Comparison of ENCODE assay signal across 17 cellular contexts in the genomic region with DNA sequence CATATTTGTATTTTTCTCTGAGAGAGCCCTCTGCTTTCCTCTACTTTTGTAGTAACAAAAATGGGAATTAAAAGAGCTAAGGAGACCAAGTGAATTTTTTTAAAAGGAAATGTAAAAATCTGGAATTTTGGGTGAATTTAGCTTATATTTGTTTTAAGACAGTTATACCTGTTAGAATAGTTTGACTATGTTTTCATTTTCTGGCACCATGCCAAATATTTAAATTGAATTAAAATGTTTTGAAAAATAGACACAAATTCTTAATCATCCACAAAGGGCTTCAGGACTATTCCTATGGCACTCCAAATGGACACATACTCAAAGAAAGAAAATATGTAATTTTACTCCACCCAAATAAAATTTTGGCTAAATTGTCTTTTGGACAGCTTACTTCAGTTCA.
DNase-seq lines count a peak whose midpoint lies in the region; ATAC-seq, FAIRE-seq and TF ChIP-seq lines count a peak whose summit lies in the region.
"Had no signal": no experiment of that assay in that cellular context is flagged by ENCODE, and none has a peak within 500 bp of the region (broad histone marks: within the 10 kb centered on the region; RNA-seq: fewer than 3 reads in every experiment).

No MANE protein-coding gene starts in this region.

- H3K4me3 Mint-ChIP-seq in CD8-positive, alpha-beta memory T cell: no peak overlapping the region
- H3K4me3 Mint-ChIP-seq: CD4-positive, alpha-beta memory T cell had no signal

- no peak for TF ChIP-seq RAD21 in Ishikawa (IDR thresholded peaks at IDR 0.05; ENCODE audit: low read depth)
- no peak for TF ChIP-seq RAD21 in GM12878 (IDR thresholded peaks at IDR 0.05; ENCODE audit: insufficient read depth, low read depth, low read length)

- in situ Hi-C loops in GM12878 (cut with MboI): no loop called here

- H3K27me3 Mint-ChIP-seq in CD8-positive, alpha-beta memory T cell: peaks cover 0 to 2% of the 10 kb centered on the region in 2 donors

- no peak overlapping the region for H3K9ac ChIP-seq in GM12878 (ENCODE audit: control insufficient read depth, insufficient read depth, low read length)
- H3K9ac ChIP-seq: GM23248 had no signal

- H3K9me3 ChIP-seq in HEK293 (ENCODE audit: control insufficient read depth, insufficient read depth, low read depth, low read length): no peaks in the 10 kb centered on the region; the same call in 1 of the 2 replicates
- no peaks in the 10 kb centered on the region for H3K9me3 ChIP-seq in GM12878 (replicated peaks; ENCODE audit: control insufficient read depth, insufficient read depth, low read length)
- H3K9me3 ChIP-seq in pancreas: no peaks in the 10 kb centered on the region
- H3K9me3 ChIP-seq in CD8-positive, alpha-beta memory T cell (ENCODE audit: low read length): no peaks in the 10 kb centered on the region
- H3K9me3 ChIP-seq: Caco-2 had no signal

- H3K36me3 ChIP-seq in HEK293 (ENCODE audit: control insufficient read depth in 2 of 2, insufficient read depth in 1 of 2, low read length in 2 of 2): no peaks in the 10 kb centered on the region
- no peaks in the 10 kb centered on the region for H3K36me3 ChIP-seq in GM12878 (ENCODE audit: control insufficient read depth in 2 of 2, insufficient read depth in 2 of 2, low read length in 1 of 2)
- H3K36me3 ChIP-seq in pancreas: no peaks in the 10 kb centered on the region
- H3K36me3 ChIP-seq in CD8-positive, alpha-beta memory T cell (ENCODE audit: insufficient read depth, low read length): no peaks in the 10 kb centered on the region

- intact Hi-C loops in GM12878 (cut with micrococcal nuclease; ENCODE audit: unreplicated experiment) (no loop called here), pancreas (cut with DNase I) (no loop called here)

- H3K27ac ChIP-seq in HEK293 (ENCODE audit: extremely low read depth, low read depth, low read length): no peak overlapping the region
- H3K27ac ChIP-seq in GM12878 (ENCODE audit: control insufficient read depth, insufficient read depth): no peak overlapping the region
- H3K27ac ChIP-seq in pancreas: no peak overlapping the region
- H3K27ac ChIP-seq in CD8-positive, alpha-beta memory T cell (ENCODE audit: low read depth, low read length): no peak overlapping the region
- H3K27ac ChIP-seq: GM23248 had no signal

- ATAC-seq in GM12878 (no peak), pancreas (no peak)

- BruUV-seq in GM12878 (replicated peaks; lab: Mats Ljungman, UMichigan): no TSS peak

- no peak overlapping the region for H3K4me2 ChIP-seq in GM12878 (ENCODE audit: control insufficient read depth, insufficient read depth)

- H3K4me3 ChIP-seq in HEK293 (ENCODE audit: low read depth, low read length) (no peak overlapping the region), GM12878 (no peak overlapping the region), pancreas (no peak overlapping the region)
- no peak overlapping the region for H3K4me3 ChIP-seq in CD8-positive, alpha-beta memory T cell (ENCODE audit: low read length)
- H3K4me3 ChIP-seq: GM23248 had no signal

- no peak overlapping the region for H3K27ac Mint-ChIP-seq in CD8-positive, alpha-beta memory T cell
- H3K27ac Mint-ChIP-seq: CD4-positive, alpha-beta memory T cell had no signal

- TF ChIP-seq CTCF in HEK293 (tag by site-specific recombination; IDR thresholded peaks at IDR 0.05) (no peak), GM12878 (IDR thresholded peaks at IDR 0.05 in 2 of 3, conservative IDR thresholded peaks at IDR 0.05 in 1 of 3; ENCODE audit: control insufficient read depth in 2 of 3, extremely low read depth in 1 of 3, insufficient read depth in 1 of 3, low read depth in 3 of 3, low read length in 3 of 3) (no peak), pancreas (IDR thresholded peaks at IDR 0.05) (no peak)

- H3K27me3 ChIP-seq in GM12878 (replicated peaks in 1 of 2; ENCODE audit: control insufficient read depth in 2 of 2, insufficient read depth in 2 of 2, low read length in 1 of 2) (no peaks in the 10 kb centered on the region), pancreas (no peaks in the 10 kb centered on the region)
- no peaks in the 10 kb centered on the region for H3K27me3 ChIP-seq in CD8-positive, alpha-beta memory T cell (ENCODE audit: insufficient read depth, low read length, poor library complexity, severe bottlenecking)

- no peaks in the 10 kb centered on the region for H3K9me3 Mint-ChIP-seq in CD8-positive, alpha-beta memory T cell
- H3K9me3 Mint-ChIP-seq: CD4-positive, alpha-beta memory T cell had no signal

- TF ChIP-seq EP300 in Ishikawa (IDR thresholded peaks at IDR 0.05; ENCODE audit: borderline replicate concordance) (no peak), GM12878 (IDR thresholded peaks at IDR 0.05; ENCODE audit: borderline replicate concordance in 1 of 2, control insufficient read depth in 1 of 2, low read depth in 2 of 2, low read length in 2 of 2) (no peak)

- H3K4me1 ChIP-seq in HEK293 (ENCODE audit: control insufficient read depth, insufficient read depth, low read length): no peaks in the 10 kb centered on the region
- H3K4me1 ChIP-seq in GM12878 (ENCODE audit: control insufficient read depth, insufficient read depth, low read length): no peaks in the 10 kb centered on the region
- H3K4me1 ChIP-seq in pancreas: no peaks in the 10 kb centered on the region
- H3K4me1 ChIP-seq in CD8-positive, alpha-beta memory T cell (ENCODE audit: insufficient read depth, low read length): no peaks in the 10 kb centered on the region
- H3K4me1 ChIP-seq: Caco-2 had no signal

- H4K20me1 ChIP-seq in GM12878 (ENCODE audit: control insufficient read depth, insufficient read depth): no peaks in the 10 kb centered on the region

- H2AFZ ChIP-seq in GM12878 (ENCODE audit: control insufficient read depth, low read depth, low read length): no peak overlapping the region
- H2AFZ ChIP-seq: GM23248 had no signal

- no peak for DNase-seq in GM12878 (ENCODE audit: low read depth, low spot score)
- DNase-seq in pancreas: no peak
- DNase-seq in NCI-H1048 (lab: John Stamatoyannopoulos, UW): no peak
- no peak for DNase-seq in CD8-positive, alpha-beta memory T cell
- DNase-seq: C1 segment of cervical spinal cord; Caco-2; CD4-positive, alpha-beta memory T cell; DMS153; DND-41; GM23248; H7; HCEC 1CT had no signal

- POLR2A ChIA-PET in HEK293 (lab: Yijun Ruan, JAX) (no interaction called here), GM12878 (lab: Charles Lee) (no interaction called here)
- POLR2A ChIA-PET in CD8-positive, alpha-beta memory T cell (lab: Charles Lee): no interaction called here

- no peak for TF ChIP-seq POLR2A in GM12878 (IDR thresholded peaks at IDR 0.05; ENCODE audit: low read depth, low read length)

- no peaks in the 10 kb centered on the region for H3K36me3 Mint-ChIP-seq in CD8-positive, alpha-beta memory T cell
- H3K36me3 Mint-ChIP-seq: CD4-positive, alpha-beta memory T cell had no signal

- RAD21 ChIA-PET in GM12878 (lab: Charles Lee; ENCODE audit: unreplicated experiment): no interaction called here

- SMC1A ChIA-PET in GM12878 (lab: Charles Lee; ENCODE audit: uncharacterized antibody, unreplicated experiment): no interaction called here

- FAIRE-seq in GM12878 (lab: Jason Lieb, UNC) (no peak), pancreas (lab: Jason Lieb, UNC) (peak; percentile 65)
- FAIRE-seq: G401.6, GM19239, H1 had no signal

- no peaks in the 10 kb centered on the region for H3K79me2 ChIP-seq in GM12878 (ENCODE audit: control insufficient read depth, insufficient read depth, low read length)

- no peaks in the 10 kb centered on the region for H3K4me1 Mint-ChIP-seq in CD8-positive, alpha-beta memory T cell
- H3K4me1 Mint-ChIP-seq: CD4-positive, alpha-beta memory T cell had no signal

- CTCF ChIA-PET in HEK293 (lab: Yijun Ruan, JAX) (interaction anchor here (0.7 to 1.4 kb wide), 2 partner anchors 34 to 138 kb away, joined by 3 read pairs; no protein-coding TSS in a partner anchor), GM12878 (lab: Yijun Ruan, JAX) (no interaction called here)
- CTCF ChIA-PET in CD8-positive, alpha-beta memory T cell (lab: Charles Lee): no interaction called here

TF ChIP-seq in HEK293, 187 proteins besides CTCF, POLR2A, EP300 and RAD21 (continues in another document):
- TF ChIP-seq EGR2 (tag by site-specific recombination; IDR thresholded peaks at IDR 0.05; ENCODE audit: low read depth): no peak
- no peak for TF ChIP-seq REPIN1 (tag by site-specific recombination; IDR thresholded peaks at IDR 0.05; ENCODE audit: low read depth)
- TF ChIP-seq ZBTB1 (tag by site-specific recombination; IDR thresholded peaks at IDR 0.05): no peak
- no peak for TF ChIP-seq ZNF48 (tag by site-specific recombination; IDR thresholded peaks at IDR 0.05)
- peak; percentile 11; the same call in 1 of the 2 replicates for TF ChIP-seq ZNF214 (tag by site-specific recombination; IDR thresholded peaks at IDR 0.05; ENCODE audit: borderline replicate concordance)
- TF ChIP-seq ZNF510 (tag by site-specific recombination; IDR thresholded peaks at IDR 0.05; ENCODE audit: insufficient replicate concordance): peak; percentile 44

TF ChIP-seq in Ishikawa, 13 proteins besides CTCF, POLR2A, EP300 and RAD21:
- TF ChIP-seq NFIC (IDR thresholded peaks at IDR 0.05) (peak; percentile 31; the same call in 1 of the 2 replicates), YY1 (IDR thresholded peaks at IDR 0.05; ENCODE audit: low read depth) (no peak)

TF ChIP-seq in GM12878, 131 proteins besides CTCF, POLR2A, EP300 and RAD21:
- TF ChIP-seq SMAD1 (IDR thresholded peaks at IDR 0.05; ENCODE audit: low read depth, partially characterized antibody) (peak; percentile 26), ZNF384 (IDR thresholded peaks at IDR 0.05; ENCODE audit: borderline replicate concordance, low read depth, low read length) (no peak), CEBPB (IDR thresholded peaks at IDR 0.05; ENCODE audit: borderline replicate concordance in 1 of 2, low read depth in 2 of 2, low read length in 2 of 2) (no peak), PML (IDR thresholded peaks at IDR 0.05; ENCODE audit: low read length) (no peak)
